In genomic region chr12:130872179-130873096, GRCh38 we compare ENCODE assay signal across 8 cellular contexts. TPM values are rescaled to one million over a fixed set of nuclear protein-coding genes. Genes with fewer than 3 reads are reported as not detected.
A peak's percentile ranks its signal among the peaks of the same experiment; 100 is the strongest.
DNase-seq lines count a peak whose midpoint lies in the region; ATAC-seq and TF ChIP-seq lines count a peak whose summit lies in the region.

No MANE protein-coding gene starts in this region.

- peaks cover 26% of the 10 kb centered on the region for H3K4me1 Mint-ChIP-seq in glutamatergic neuron (ENCODE audit: low read depth, unreplicated experiment)

- TF ChIP-seq POLR2A in ovary (IDR thresholded peaks at IDR 0.05) = no peak

- H2AFZ ChIP-seq in OCI-LY3 (ENCODE audit: low read depth, low read length) = no peak overlapping the region

- peaks cover 50% of the 10 kb centered on the region for H3K4me1 ChIP-seq in OCI-LY3 (ENCODE audit: low read length)
- peaks cover 3% of the 10 kb centered on the region for H3K4me1 ChIP-seq in ovary (ENCODE audit: insufficient read depth)

- H3K27ac Mint-ChIP-seq in glutamatergic neuron (ENCODE audit: unreplicated experiment) = peak overlapping the region; percentile 95

- H3K79me2 ChIP-seq in OCI-LY3 (ENCODE audit: low read length) = peaks cover 54% of the 10 kb centered on the region

- H3K4me3 Mint-ChIP-seq in glutamatergic neuron (ENCODE audit: unreplicated experiment) = peak overlapping the region; percentile 99

- no peak for TF ChIP-seq EP300 in ovary (IDR thresholded peaks at IDR 0.05)

- H3K27me3 ChIP-seq in OCI-LY3 (ENCODE audit: low read depth, low read length) (no peaks in the 10 kb centered on the region), ovary (no peaks in the 10 kb centered on the region)

- peaks cover 40% of the 10 kb centered on the region for H3K36me3 ChIP-seq in OCI-LY3 (replicated peaks; ENCODE audit: low read depth, low read length)
- no peaks in the 10 kb centered on the region for H3K36me3 ChIP-seq in ovary

- no peaks in the 10 kb centered on the region for H3K9me3 ChIP-seq in OCI-LY3 (ENCODE audit: insufficient read depth, low read length)
- H3K9me3 ChIP-seq in ovary = no peaks in the 10 kb centered on the region

- no peak for TF ChIP-seq CTCF in OCI-LY3 (IDR thresholded peaks at IDR 0.05; ENCODE audit: low read depth, low read length)
- TF ChIP-seq CTCF in glutamatergic neuron (IDR thresholded peaks at IDR 0.05; ENCODE audit: partially characterized antibody, unreplicated experiment) = no peak
- TF ChIP-seq CTCF in ovary (IDR thresholded peaks at IDR 0.05) = no peak

- 1 to 2% (median 1%) methylated on average over 23 to 76 of the region's 79 CpGs for WGBS in ovary, 3 donors

- H3K4me3 ChIP-seq in OCI-LY3 (ENCODE audit: low read length) = peak overlapping the region; percentile 97
- H3K4me3 ChIP-seq in ovary = peak overlapping the region; percentile 60

- DNase-seq in NCI-H1417 (lab: John Stamatoyannopoulos, UW) (peak; percentile 42 to 89 (median 70)), NCI-H1417 treated with DMSO at 0.1 percent for 48 hours (lab: John Stamatoyannopoulos, UW) (no peak), glutamatergic neuron (peak; percentile 50), ovary (peak in 3 of 5 donors; percentile 25 to 67 (median 48)), GDM1 (lab: John Stamatoyannopoulos, UW) (no peak)
- DNase-seq in activated naive CD4-positive, alpha-beta T cell treated with anti-CD3 and anti-CD28 coated beads, Interleukin-2, amount 50 U/mL, for 16 hours = peak; percentile 60

- intact Hi-C loops in ovary (cut with DNase I) = no loop called here

- H3K9me3 Mint-ChIP-seq in glutamatergic neuron (ENCODE audit: unreplicated experiment) = peaks cover 8% of the 10 kb centered on the region

- peaks cover 37% of the 10 kb centered on the region for H4K20me1 ChIP-seq in OCI-LY3 (ENCODE audit: insufficient read depth, low read length)

- peaks cover 5% of the 10 kb centered on the region for H3K27me3 Mint-ChIP-seq in glutamatergic neuron (ENCODE audit: unreplicated experiment)

- peak overlapping the region; percentile 100 for H3K9ac ChIP-seq in OCI-LY3 (ENCODE audit: low read length)

- H3K36me3 Mint-ChIP-seq in glutamatergic neuron (ENCODE audit: unreplicated experiment) = peaks cover 14% of the 10 kb centered on the region

- ATAC-seq in HG02642 (IDR thresholded peaks at IDR 0.05; ENCODE audit: poor library complexity, unreplicated experiment) = peak; percentile 38

- H3K27ac ChIP-seq in OCI-LY3 (ENCODE audit: low read length) (peak overlapping the region; percentile 86), ovary (peak overlapping the region; percentile 52 to 89)

- H3K4me2 ChIP-seq in OCI-LY3 (ENCODE audit: low read length) = peak overlapping the region; percentile 86

RNA-seq across cellular contexts. Expression of gene RAN, which starts 0.6 kb away (rescaled TPM):
- total RNA-seq in glutamatergic neuron (ENCODE audit: unreplicated experiment) = 766 TPM
- 100 to 1,000 TPM in 6 of 7 donors, 10 to 100 TPM in 1; 80.4 to 415 (median 314) TPM for total RNA-seq in ovary
- 100 to 1,000 TPM; 195 to 419 TPM for polyA plus RNA-seq in ovary

RNA-seq across cellular contexts. Expression of gene STX2, which starts 33.4 kb away (rescaled TPM):
- total RNA-seq in glutamatergic neuron (ENCODE audit: unreplicated experiment) (76.5 TPM), ovary (10 to 100 TPM; 16.8 to 26.9 (median 21.4) TPM)
- polyA plus RNA-seq in ovary = 10 to 100 TPM; 12.9 to 25.5 TPM

Comparison
In these comparisons a context has a peak if more than half of its experiments do, and no peak if none do; other contexts are left out.
1. DNase-seq: peak in NCI-H1417 (3 of 3), activated naive CD4-positive, alpha-beta T cell treated with anti-CD3 and anti-CD28 coated beads, Interleukin-2, amount 50 U/mL, for 16 hours (single experiment), glutamatergic neuron (single experiment) and ovary (3 of 5); none in NCI-H1417 treated with DMSO at 0.1 percent for 48 hours (single experiment) and GDM1 (single experiment).